In genomic region chr7:45188736-45189135, GRCh38 we compare ENCODE assay signal across 18 cellular contexts. TPM values are rescaled to one million over a fixed set of nuclear protein-coding genes. Genes with fewer than 3 reads are reported as not detected.
"Had no signal": no experiment of that assay in that cellular context is flagged by ENCODE, and none has a peak within 500 bp of the region (broad histone marks: within the 10 kb centered on the region; RNA-seq: fewer than 3 reads in every experiment).

No MANE protein-coding gene starts in this region.

- H3K27ac ChIP-seq: body of pancreas, cardiac muscle cell, WERI-Rb-1 had no signal

- H3K9me3 ChIP-seq: body of pancreas had no signal

- H3K27me3 ChIP-seq: body of pancreas, cardiac muscle cell had no signal

- H3K4me1 ChIP-seq: body of pancreas had no signal

- H3K4me3 ChIP-seq: body of pancreas, cardiac muscle cell had no signal

- DNase-seq: activated gamma-delta T cell treated with Interleukin-2 at 50 U/mL for 16 hours; activated T-cell treated with anti-CD3 and anti-CD28 coated beads, Interleukin-2, amount 50 U/mL, for 72 hours; anterior cingulate cortex; body of pancreas; cortex of kidney; effector CD4-positive, alpha-beta T cell; erythroblast; foreskin fibroblast; small intestine; stimulated activated CD4-positive, alpha-beta T cell treated with anti-CD3 and anti-CD28 coated beads, Interleukin-4, amount 100 ng/mL, for 1 hour; stimulated activated naive CD4-positive, alpha-beta T cell treated with Interleukin-2 at 50 U/mL for 16 hours; WERI-Rb-1 had no signal

- H3K36me3 ChIP-seq: cardiac muscle cell, WERI-Rb-1 had no signal

- FAIRE-seq: small intestine, TTC549, urothelium cell line had no signal

RNA-seq across cellular contexts. Expression of gene RAMP3, which starts 31.1 kb away (rescaled TPM):
- total RNA-seq: cardiac muscle cell; kidney epithelial cell; natural killer cell treated with Interleukin-12 subunit alpha and Interleukin-12 subunit beta and Interleukin-15 and Interleukin-18, amount 100 ng/mL, for 72 hours had no signal
- polyA plus RNA-seq: cardiac muscle cell, fibroblast of lung had no signal
